ENCODE assay signal across 7 cellular contexts in the genomic region with DNA sequence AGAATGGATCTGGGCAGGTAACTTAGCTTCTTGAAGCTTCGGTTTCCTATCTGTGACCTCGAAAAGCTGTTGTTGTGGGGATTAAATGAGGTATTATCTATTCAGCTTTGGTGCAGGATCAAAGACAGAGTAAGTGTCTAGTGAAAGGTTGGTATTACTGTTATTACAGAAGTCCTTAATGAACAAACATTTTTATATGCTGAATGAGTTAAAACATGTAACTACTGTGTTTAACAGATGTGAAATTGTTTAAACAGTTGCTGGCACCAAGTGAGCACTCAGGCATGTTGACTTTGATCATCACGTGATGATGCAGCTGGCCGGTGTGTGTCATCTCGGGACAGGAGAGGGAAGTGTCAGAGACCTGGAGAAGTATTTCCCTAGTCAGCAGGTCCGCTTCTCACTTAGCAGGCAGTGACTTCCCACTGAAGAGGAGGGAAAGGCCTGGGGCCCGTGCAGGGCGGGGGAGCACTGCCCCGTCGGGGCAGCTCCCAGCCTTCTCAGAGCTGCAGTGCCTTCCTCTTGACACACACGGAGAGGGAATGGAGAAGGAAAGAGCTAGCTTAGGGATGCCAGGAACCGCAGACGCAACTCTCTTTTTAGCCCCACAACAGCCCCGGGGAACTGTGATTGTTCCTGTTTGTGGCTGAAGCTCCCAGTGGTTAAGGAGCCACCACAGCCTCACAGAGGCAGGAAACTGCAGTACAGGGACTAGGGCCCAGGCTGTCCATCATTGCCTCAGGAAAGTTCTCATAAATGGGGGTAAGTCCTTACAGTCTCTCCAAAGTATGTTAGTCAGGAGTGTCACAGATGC. TPM values are rescaled to one million over a fixed set of nuclear protein-coding genes. Genes with fewer than 3 reads are reported as not detected.
DNase-seq lines count a peak whose midpoint lies in the region; ATAC-seq and TF ChIP-seq lines count a peak whose summit lies in the region.

No MANE protein-coding gene starts in this region.

- H3K9me3 Mint-ChIP-seq in neural crest cell = no peaks in the 10 kb centered on the region
- no peaks in the 10 kb centered on the region for H3K9me3 Mint-ChIP-seq in Calu3 (ENCODE audit: low read depth, unreplicated experiment)

- intact Hi-C loops in Calu3 (cut with micrococcal nuclease; ENCODE audit: unreplicated experiment) = no loop called here

- no peak for TF ChIP-seq CTCF in neural crest cell (conservative IDR thresholded peaks at IDR 0.05)
- no peak for TF ChIP-seq CTCF in Calu3 (IDR thresholded peaks at IDR 0.05; ENCODE audit: unreplicated experiment)

- ATAC-seq in GM21786 (IDR thresholded peaks at IDR 0.05; ENCODE audit: unreplicated experiment) (peak; percentile 79), GM18909 (IDR thresholded peaks at IDR 0.05; ENCODE audit: poor library complexity, unreplicated experiment) (no peak)

- H3K4me1 Mint-ChIP-seq in neural crest cell (no peaks in the 10 kb centered on the region), Calu3 (ENCODE audit: low read depth, unreplicated experiment) (peaks cover 10% of the 10 kb centered on the region)

- peak overlapping the region; percentile 85 for H3K27ac Mint-ChIP-seq in neural crest cell (ENCODE audit: unreplicated experiment)
- H3K27ac Mint-ChIP-seq in Calu3 (ENCODE audit: unreplicated experiment) = no peak overlapping the region

- no TSS peak for BruUV-seq in Calu3 (replicated peaks; lab: Mats Ljungman, UMichigan)

- peak; percentile 85 for DNase-seq in NCI-H510A treated with DMSO at 0.1 percent for 48 hours (lab: John Stamatoyannopoulos, UW)
- DNase-seq in neural crest cell (ENCODE audit: low read depth, low spot score) = no peak
- DNase-seq in Calu3 = no peak
- DNase-seq in NK-92 treated with Interleukin-12 subunit alpha and Interleukin-12 subunit beta, amount 100 ng/mL, for 24 hours (lab: John Stamatoyannopoulos, UW) = no peak

- CTCF ChIA-PET in Calu3 (lab: Charles Lee) = no interaction called here

- H3K36me3 ChIP-seq in endocrine pancreas (ENCODE audit: control insufficient read depth, insufficient read depth, low read length) = no peaks in the 10 kb centered on the region

- H3K9me3 ChIP-seq in endocrine pancreas (ENCODE audit: control insufficient read depth, low read length) = no peaks in the 10 kb centered on the region

- H3K27me3 Mint-ChIP-seq in neural crest cell (ENCODE audit: low read depth) = no peaks in the 10 kb centered on the region
- H3K27me3 Mint-ChIP-seq in Calu3 (ENCODE audit: unreplicated experiment) = no peaks in the 10 kb centered on the region

- H3K9ac ChIP-seq in endocrine pancreas (ENCODE audit: control insufficient read depth, insufficient read depth, low read length) = peak overlapping the region; percentile 11

- H3K4me3 Mint-ChIP-seq in neural crest cell (no peak overlapping the region), Calu3 (ENCODE audit: low read depth, unreplicated experiment) (no peak overlapping the region)

- H3K4me3 ChIP-seq in endocrine pancreas (ENCODE audit: control insufficient read depth, insufficient read depth, low read length) = peak overlapping the region; percentile 35

- H3K36me3 Mint-ChIP-seq in neural crest cell (ENCODE audit: low read depth) (peaks cover 25% of the 10 kb centered on the region), Calu3 (ENCODE audit: insufficient read depth, unreplicated experiment) (peaks cover 5% of the 10 kb centered on the region)

- peaks cover 15% of the 10 kb centered on the region for H3K4me1 ChIP-seq in endocrine pancreas (ENCODE audit: control insufficient read depth, insufficient read depth, low read length)

- H3K27me3 ChIP-seq in endocrine pancreas (ENCODE audit: control insufficient read depth, insufficient read depth, low read length) = no peaks in the 10 kb centered on the region

RNA-seq across cellular contexts. Expression of a gene that starts 18.0 kb away (rescaled TPM):
- total RNA-seq in neural crest cell = 167 and 177 TPM in 2 replicates
- total RNA-seq in Calu3 (2022) = 16.0 and 17.6 TPM in 2 replicates

RNA-seq across cellular contexts. Expression of a gene that starts 20.8 kb away (rescaled TPM):
- 45.7 and 47.4 TPM in 2 replicates for total RNA-seq in neural crest cell
- total RNA-seq in Calu3 (2022) = 15.1 and 18.4 TPM in 2 replicates
